ENCODE assay signal across 8 cellular contexts in genomic region chrX:74614193-74614909, GRCh38. TPM values are rescaled to one million over a fixed set of nuclear protein-coding genes. Genes with fewer than 3 reads are reported as not detected.
DNase-seq lines count a peak whose midpoint lies in the region; ATAC-seq, FAIRE-seq and TF ChIP-seq lines count a peak whose summit lies in the region.

Gene RLIM (minus strand): TSS chrX:74614624. CDS start chrX:74595977, 18,647 bp downstream.

- H3K4me3 Mint-ChIP-seq in T-cell = peak within 1 kb of the TSS; percentile 97 to 99 (median 99)

- DNase-seq in GM12891 (ENCODE audit: insufficient read length, low spot score) (peak; percentile 64), NCI-H1436 treated with DMSO at 0.1 percent for 48 hours (lab: John Stamatoyannopoulos, UW) (peak; percentile 91), T-cell (peak; percentile 68 to 96 (median 91)), cardiac septum (ENCODE audit: low spot score) (peak; percentile 96), trophoblast cell (peak; percentile 92 to 93), transverse colon (peak; percentile 94)

- peaks cover 7% of the 10 kb centered on the region for H3K79me1 ChIP-seq in trophoblast cell (ENCODE audit: low read length)

- H3K9me3 ChIP-seq in trophoblast cell (ENCODE audit: insufficient read depth, low read depth, low read length) (no peaks in the 10 kb centered on the region), transverse colon (no peaks in the 10 kb centered on the region)

- H4K91ac ChIP-seq in trophoblast cell (ENCODE audit: low read depth, low read length) = peak within 1 kb of the TSS; percentile 77

- POLR2A ChIA-PET in T-cell (lab: Charles Lee) = interaction anchor here (0.6 to 1.1 kb wide), 4 partner anchors 12 to 534 kb away, joined by 3 to 8 read pairs (median 4); no protein-coding TSS in a partner anchor

- H4K8ac ChIP-seq in trophoblast cell (ENCODE audit: low read depth, low read length) = peak within 1 kb of the TSS; percentile 91

- WGBS in adipose tissue, 3 donors = 0 to 38% (median 1%) methylated on average over 35 to 59 of the region's 59 CpGs
- no CpG with 5 or more reads among the region's 59 CpGs for WGBS in trophoblast cell (ENCODE audit: extremely low coverage, insufficient coverage, insufficient read length)
- 58% methylated on average over 57 of the region's 59 CpGs; no CpG with 5 or more reads in 1 of the 2 donors for WGBS in transverse colon (ENCODE audit: low coverage in 1 of 2), 2 donors

- peak within 1 kb of the TSS; percentile 98 for H3K9ac ChIP-seq in trophoblast cell (ENCODE audit: low read length)

- intact Hi-C loops in cardiac septum (cut with DNase I) (no loop called here), transverse colon (cut with DNase I; ENCODE audit: low total_unique reads) (no loop called here)

- peak; percentile 100 for FAIRE-seq in GM12891 (lab: Jason Lieb, UNC)

- H3K4me2 ChIP-seq in trophoblast cell (ENCODE audit: low read length) = peak within 1 kb of the TSS; percentile 75

- TF ChIP-seq CTCF in transverse colon (IDR thresholded peaks at IDR 0.05) = no peak

- H4K12ac ChIP-seq in trophoblast cell (ENCODE audit: low read depth, low read length) = peak within 1 kb of the TSS; percentile 70

- H3K4me1 ChIP-seq in trophoblast cell (ENCODE audit: control insufficient read depth in 1 of 2, insufficient read depth in 2 of 2, low read length in 2 of 2) = no peaks in the 10 kb centered on the region
- peaks cover 0 to 12% (median 1%) of the 10 kb centered on the region in 4 donors for H3K4me1 ChIP-seq in transverse colon

- H3K27me3 ChIP-seq in trophoblast cell (ENCODE audit: insufficient read depth, low read length) (no peaks in the 10 kb centered on the region), transverse colon (no peaks in the 10 kb centered on the region)

- peak within 1 kb of the TSS; percentile 23 for H2BK5ac ChIP-seq in trophoblast cell (ENCODE audit: low read depth, low read length, poor library complexity)

- ATAC-seq in HG02840 (IDR thresholded peaks at IDR 0.05; ENCODE audit: low FRiP score, unreplicated experiment) = peak; percentile 95
- peak; percentile 90 to 94 (median 92) for ATAC-seq in T-cell (replicated peaks in 1 of 4)

- no peak within 1 kb of the TSS for H3K23ac ChIP-seq in trophoblast cell (ENCODE audit: low read length)

- peak within 1 kb of the TSS; percentile 97 for H3K27ac ChIP-seq in adipose tissue (ENCODE audit: low read depth, low read length)
- peak within 1 kb of the TSS; percentile 80 for H3K27ac ChIP-seq in trophoblast cell (ENCODE audit: low read depth, low read length)
- peak within 1 kb of the TSS; percentile 92 to 99 (median 96) for H3K27ac ChIP-seq in transverse colon

- peak within 1 kb of the TSS; percentile 99 for H3K27ac Mint-ChIP-seq in T-cell

- TF ChIP-seq EP300 in transverse colon (IDR thresholded peaks at IDR 0.05; ENCODE audit: low read depth) = peak; percentile 82

- in situ Hi-C loops in transverse colon (cut with MboI; ENCODE audit: low pct_ligation_motif_present in 1 of 4, low pct_unique_long_range_greater_than_20kb in 1 of 4, low sequenced_read_pairs in 3 of 4) = no loop called here

- H3K4me3 ChIP-seq in trophoblast cell (ENCODE audit: low read depth, low read length) = peak within 1 kb of the TSS; percentile 95
- H3K4me3 ChIP-seq in transverse colon = peak within 1 kb of the TSS; percentile 63 to 86 (median 83)

- H3K4me1 Mint-ChIP-seq in T-cell = peaks cover 22 to 34% (median 23%) of the 10 kb centered on the region in 3 donors

- H3K36me3 Mint-ChIP-seq in T-cell = peaks cover 3% of the 10 kb centered on the region

- no peaks in the 10 kb centered on the region for H3K36me3 ChIP-seq in trophoblast cell (ENCODE audit: control insufficient read depth in 1 of 2, insufficient read depth in 2 of 2, low read length in 2 of 2)
- H3K36me3 ChIP-seq in transverse colon = no peaks in the 10 kb centered on the region

- peak within 1 kb of the TSS; percentile 20 for H2AFZ ChIP-seq in trophoblast cell (ENCODE audit: insufficient read depth, low read length, poor library complexity)

- H3K4ac ChIP-seq in trophoblast cell (ENCODE audit: low read depth, low read length) = peak within 1 kb of the TSS; percentile 79

- H2AK5ac ChIP-seq in trophoblast cell (ENCODE audit: low read length) = peak within 1 kb of the TSS; percentile 42

- peak within 1 kb of the TSS; percentile 59 for H2BK120ac ChIP-seq in trophoblast cell (ENCODE audit: insufficient read depth, low read length, poor library complexity)

- peak; percentile 68 for TF ChIP-seq POLR2A in GM12891 (IDR thresholded peaks at IDR 0.05; ENCODE audit: low read depth, low read length)
- peak; percentile 90 for TF ChIP-seq POLR2A in transverse colon (IDR thresholded peaks at IDR 0.05)

- H3K79me2 ChIP-seq in trophoblast cell (ENCODE audit: control insufficient read depth, insufficient read depth, low read length, poor library complexity) = peaks cover 5% of the 10 kb centered on the region

- peak within 1 kb of the TSS; percentile 74 for H3K18ac ChIP-seq in trophoblast cell (ENCODE audit: low read length)

- H3K27me3 Mint-ChIP-seq in T-cell = peaks cover 0 to 3% of the 10 kb centered on the region in 2 donors

- no peaks in the 10 kb centered on the region for H3K9me3 Mint-ChIP-seq in T-cell

- no peak within 1 kb of the TSS for H2BK12ac ChIP-seq in trophoblast cell (ENCODE audit: low read length)

- CTCF ChIA-PET in T-cell (lab: Charles Lee) = interaction anchor here in 1 of 2 donors (0.6 kb wide), 1 partner anchor 63 kb away, joined by 3 read pairs; no protein-coding TSS in a partner anchor

- H3K14ac ChIP-seq in trophoblast cell (ENCODE audit: low read length) = peak within 1 kb of the TSS; percentile 89

TF ChIP-seq in GM12891, 5 proteins besides CTCF, POLR2A, EP300 and RAD21:
- TF ChIP-seq PAX5 (IDR thresholded peaks at IDR 0.05; ENCODE audit: insufficient read depth, low read length, severe bottlenecking) (no peak), TAF1 (IDR thresholded peaks at IDR 0.05; ENCODE audit: low read depth, low read length) (peak; percentile 67), POLR2AphosphoS5 (IDR thresholded peaks at IDR 0.05; ENCODE audit: low read depth, low read length) (peak; percentile 61), SPI1 (IDR thresholded peaks at IDR 0.05; ENCODE audit: low read depth, low read length) (peak; percentile 37), POU2F2 (IDR thresholded peaks at IDR 0.05; ENCODE audit: low read depth, low read length) (no peak)

RNA-seq across cellular contexts. Expression of gene RLIM, which starts in this region (rescaled TPM):
- polyA plus RNA-seq in GM12891 (2012; ENCODE audit: low read depth, missing spikeins) = 9.4 TPM
- 10 to 100 TPM; 32.8 to 51.2 (median 37.6) TPM for total RNA-seq in T-cell
- 10 to 100 TPM in 1 of 3 donors, 1 to 10 TPM in 2; 3.5 to 10.3 (median 9.2) TPM for polyA plus RNA-seq in adipose tissue
- total RNA-seq in cardiac septum = 27.9 TPM
- 17.5 and 18.6 TPM in 2 replicates for polyA plus RNA-seq in trophoblast cell (2013)
- total RNA-seq in transverse colon = 10 to 100 TPM; 15.8 to 20.6 (median 16.9) TPM

Comparison
In these comparisons a context has a peak if more than half of its experiments do, and no peak if none do; other contexts are left out.
1. Peak in every context shown above with its lines: DNase-seq, ATAC-seq, H3K4me3 ChIP-seq and H3K27ac ChIP-seq.